9 cellular contexts compared by ENCODE assay signal in genomic region chr18:9673296-9674251, GRCh38. TPM values are rescaled to one million over a fixed set of nuclear protein-coding genes. Genes with fewer than 3 reads are reported as not detected.
DNase-seq lines count a peak whose midpoint lies in the region; ATAC-seq and TF ChIP-seq lines count a peak whose summit lies in the region.
"Had no signal": no experiment of that assay in that cellular context is flagged by ENCODE, and none has a peak within 500 bp of the region (broad histone marks: within the 10 kb centered on the region; RNA-seq: fewer than 3 reads in every experiment).

No MANE protein-coding gene starts in this region.

- H3K4me1 Mint-ChIP-seq in MCF 10A (ENCODE audit: insufficient read depth, unreplicated experiment) = peaks cover 17% of the 10 kb centered on the region

- H4K20me1 ChIP-seq in OCI-LY1 (ENCODE audit: insufficient read depth, low read length) = no peaks in the 10 kb centered on the region
- H4K20me1 ChIP-seq: BLaER1 treated with 17β-estradiol and CSF1 and Interleukin-3, amounts not matched to agents 10 nM and 100 nM had no signal

- CTCF ChIA-PET in MCF 10A (lab: Yijun Ruan, JAX) = interaction anchor here (0.6 to 2.4 kb wide), 17 partner anchors 8 to 103 kb away, joined by 3 to 20 read pairs (median 5); no protein-coding TSS in a partner anchor

- no peaks in the 10 kb centered on the region; the same call in 1 of the 2 replicates for H3K27me3 ChIP-seq in OCI-LY1 (ENCODE audit: insufficient read depth, low read length)
- H3K27me3 ChIP-seq: BLaER1 treated with 17β-estradiol and CSF1 and Interleukin-3, amounts not matched to agents 10 nM and 100 nM had no signal

- intact Hi-C loops in MCF 10A (cut with micrococcal nuclease) = loop anchor here (1.0 kb wide), 2 partner anchors 61 to 98 kb away; no protein-coding TSS in a partner anchor

- H3K9me3 Mint-ChIP-seq in MCF 10A (ENCODE audit: unreplicated experiment) = no peaks in the 10 kb centered on the region

- H3K79me2 ChIP-seq in OCI-LY1 (ENCODE audit: insufficient read depth, low read length) = no peaks in the 10 kb centered on the region

- TF ChIP-seq CTCF in OCI-LY1 (IDR thresholded peaks at IDR 0.05; ENCODE audit: low read length) = peak; percentile 58; the same call in 1 of the 2 replicates
- TF ChIP-seq CTCF in MCF 10A (IDR thresholded peaks at IDR 0.05; ENCODE audit: unreplicated experiment) = peak; percentile 21

- no peaks in the 10 kb centered on the region for H3K36me3 ChIP-seq in OCI-LY1 (ENCODE audit: insufficient read depth, low read length)
- H3K36me3 ChIP-seq: BLaER1 treated with 17β-estradiol and CSF1 and Interleukin-3, amounts not matched to agents 10 nM and 100 nM had no signal

- peak; percentile 98 for ATAC-seq in GM19438 (IDR thresholded peaks at IDR 0.05; ENCODE audit: low read depth, unreplicated experiment)
- peak; percentile 98 for ATAC-seq in HG03378 (IDR thresholded peaks at IDR 0.05; ENCODE audit: unreplicated experiment)

- no peak overlapping the region for H3K9ac ChIP-seq in OCI-LY1 (ENCODE audit: low read length)
- H3K9ac ChIP-seq: BLaER1 treated with 17β-estradiol and CSF1 and Interleukin-3, amounts not matched to agents 10 nM and 100 nM had no signal

- no peak overlapping the region for H2AFZ ChIP-seq in OCI-LY1 (ENCODE audit: low read length)

- peak overlapping the region; percentile 43 for H3K4me3 Mint-ChIP-seq in MCF 10A (ENCODE audit: unreplicated experiment)

- no peaks in the 10 kb centered on the region for H3K9me3 ChIP-seq in OCI-LY1 (ENCODE audit: low read length)

- peak overlapping the region; percentile 28; the same call in 1 of the 2 replicates for H3K4me2 ChIP-seq in OCI-LY1 (ENCODE audit: low read length)

- DNase-seq in NCI-H1092 treated with DMSO at 0.1 percent for 48 hours (lab: John Stamatoyannopoulos, UW) (peak; percentile 1), NCI-H1092 (lab: John Stamatoyannopoulos, UW) (no peak), MCF 10A (ENCODE audit: unreplicated experiment) (peak; percentile 93), kidney tubule cell (ENCODE audit: low spot score) (peak; percentile 100), ureter (ENCODE audit: low spot score) (peak; percentile 69)

- peaks cover 2% of the 10 kb centered on the region for H3K36me3 Mint-ChIP-seq in MCF 10A (ENCODE audit: insufficient read depth, unreplicated experiment)

- H3K4me1 ChIP-seq in OCI-LY1 (ENCODE audit: insufficient read depth, low read length, severe bottlenecking) = no peaks in the 10 kb centered on the region

- no peak overlapping the region for H3K4me3 ChIP-seq in OCI-LY1 (ENCODE audit: low read depth, low read length, poor library complexity, severe bottlenecking)
- H3K4me3 ChIP-seq: BLaER1 treated with 17β-estradiol and CSF1 and Interleukin-3, amounts not matched to agents 10 nM and 100 nM had no signal

- H3K27me3 Mint-ChIP-seq in MCF 10A (ENCODE audit: insufficient read depth, unreplicated experiment) = no peaks in the 10 kb centered on the region

- no peaks in the 10 kb centered on the region for H3K9me2 ChIP-seq in OCI-LY1 (ENCODE audit: low read depth, low read length)

- POLR2A ChIA-PET in MCF 10A (lab: Yijun Ruan, JAX) = interaction anchor here (0.6 to 5.2 kb wide), 25 partner anchors 10 to 279 kb away, joined by 3 to 53 read pairs (median 5); partner anchors contain the start of gene VAPA

- no peak overlapping the region for H3K27ac ChIP-seq in OCI-LY1 (ENCODE audit: low read depth, low read length, poor library complexity, severe bottlenecking)
- H3K27ac ChIP-seq: BLaER1 treated with 17β-estradiol and CSF1 and Interleukin-3, amounts not matched to agents 10 nM and 100 nM had no signal

- BruUV-seq in MCF 10A (replicated peaks; lab: Mats Ljungman, UMichigan) = TSS peak; percentile 55

- H3F3A ChIP-seq in OCI-LY1 (ENCODE audit: insufficient read depth, low read length) = no peaks in the 10 kb centered on the region

- H3K27ac Mint-ChIP-seq in MCF 10A (ENCODE audit: low read depth, unreplicated experiment) = peak overlapping the region; percentile 94

RNA-seq across cellular contexts. Expression of gene RAB31, which starts 34.5 kb away (rescaled TPM):
- total RNA-seq in MCF 10A (2022) = 4.8 and 6.1 TPM in 2 replicates
- total RNA-seq in ureter = 46.0 TPM

RNA-seq across cellular contexts. Expression of gene PPP4R1, which starts 59.2 kb away (rescaled TPM):
- total RNA-seq in MCF 10A (2022) (88.0 and 109 TPM in 2 replicates), ureter (156 TPM)
